2 cellular contexts compared by ENCODE assay signal in genomic region chr4:2846172-2846571, GRCh38.
TF ChIP-seq lines count a peak whose summit lies in the region.

No MANE protein-coding gene starts in this region.

TF ChIP-seq in GM12878, 131 proteins besides CTCF, POLR2A, EP300 and RAD21:
- TF ChIP-seq CBFB (IDR thresholded peaks at IDR 0.05; ENCODE audit: low read depth) = no peak
- TF ChIP-seq HDAC6 (IDR thresholded peaks at IDR 0.05; ENCODE audit: unreplicated experiment) = no peak
- TF ChIP-seq MEF2A (IDR thresholded peaks at IDR 0.05; ENCODE audit: insufficient read depth, low read depth, low read length) = no peak
- TF ChIP-seq TCF7 (IDR thresholded peaks at IDR 0.05; ENCODE audit: borderline replicate concordance) = no peak
- TF ChIP-seq BCLAF1 (IDR thresholded peaks at IDR 0.05) = no peak
- TF ChIP-seq BCL3 (IDR thresholded peaks at IDR 0.05; ENCODE audit: borderline replicate concordance, insufficient read depth, low read depth, low read length, poor library complexity, severe bottlenecking) = no peak
- TF ChIP-seq YY1 (IDR thresholded peaks at IDR 0.05; ENCODE audit: low read depth, low read length) = no peak
TF ChIP-seq in GM12878: peak in this region for 0.

TF ChIP-seq in GM12891, 5 proteins besides CTCF, POLR2A, EP300 and RAD21 (continued from another document):
- TF ChIP-seq POU2F2 (IDR thresholded peaks at IDR 0.05; ENCODE audit: low read depth, low read length) = no peak
- TF ChIP-seq POLR2AphosphoS5 (IDR thresholded peaks at IDR 0.05; ENCODE audit: low read depth, low read length) = no peak
- TF ChIP-seq SPI1 (IDR thresholded peaks at IDR 0.05; ENCODE audit: low read depth, low read length) = no peak
- no peak for TF ChIP-seq PAX5 (IDR thresholded peaks at IDR 0.05; ENCODE audit: insufficient read depth, low read length, severe bottlenecking)
